ENCODE assay signal across 1 cellular context in the genomic region with DNA sequence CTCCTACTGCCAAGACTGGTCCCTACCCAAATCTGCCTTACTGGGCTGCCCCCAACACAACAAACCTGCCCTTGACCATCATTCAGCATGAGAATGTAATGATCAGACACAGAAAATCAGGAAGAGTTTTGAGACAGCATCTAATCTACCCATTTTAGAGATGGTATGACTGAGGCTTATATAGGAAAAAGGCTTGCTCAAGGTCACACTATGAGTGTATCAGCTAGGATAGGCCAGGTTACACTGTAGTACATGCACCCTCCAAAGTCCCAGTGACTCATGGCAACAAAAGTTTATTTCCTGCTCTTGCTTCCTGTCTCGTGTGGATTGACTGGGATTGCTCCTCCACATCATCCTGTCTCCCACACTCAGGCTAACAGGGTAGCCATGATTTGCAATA.
TF ChIP-seq lines count a peak whose summit lies in the region.

No MANE protein-coding gene starts in this region.

TF ChIP-seq in endothelial cell of umbilical vein, 7 proteins besides CTCF, POLR2A, EP300 and RAD21:
- TF ChIP-seq GATA2 (IDR thresholded peaks at IDR 0.05; ENCODE audit: insufficient read depth, insufficient read length, low read depth, low read length) (no peak), MYC (IDR thresholded peaks at IDR 0.05; ENCODE audit: low read depth, low read length) (no peak), POLR2AphosphoS5 (IDR thresholded peaks at IDR 0.05; ENCODE audit: insufficient read depth, low read depth, low read length) (peak; percentile 28), JUN (IDR thresholded peaks at IDR 0.05; ENCODE audit: borderline replicate concordance, insufficient read depth, insufficient read length, low read depth) (peak; percentile 75), FOS (IDR thresholded peaks at IDR 0.05; ENCODE audit: borderline replicate concordance, insufficient read depth, low read length) (peak; percentile 81), EZH2 (IDR thresholded peaks at IDR 0.05; ENCODE audit: borderline replicate concordance, low read depth, low read length, severe bottlenecking) (no peak)
- TF ChIP-seq, protein P1, sequence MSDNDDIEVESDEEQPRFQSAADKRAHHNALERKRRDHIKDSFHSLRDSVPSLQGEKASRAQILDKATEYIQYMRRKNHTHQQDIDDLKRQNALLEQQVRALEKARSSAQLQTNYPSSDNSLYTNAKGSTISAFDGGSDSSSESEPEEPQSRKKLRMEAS (IDR thresholded peaks at IDR 0.05; ENCODE audit: insufficient read depth, insufficient read length) = no peak
